17 cellular contexts compared by ENCODE assay signal in the genomic region with DNA sequence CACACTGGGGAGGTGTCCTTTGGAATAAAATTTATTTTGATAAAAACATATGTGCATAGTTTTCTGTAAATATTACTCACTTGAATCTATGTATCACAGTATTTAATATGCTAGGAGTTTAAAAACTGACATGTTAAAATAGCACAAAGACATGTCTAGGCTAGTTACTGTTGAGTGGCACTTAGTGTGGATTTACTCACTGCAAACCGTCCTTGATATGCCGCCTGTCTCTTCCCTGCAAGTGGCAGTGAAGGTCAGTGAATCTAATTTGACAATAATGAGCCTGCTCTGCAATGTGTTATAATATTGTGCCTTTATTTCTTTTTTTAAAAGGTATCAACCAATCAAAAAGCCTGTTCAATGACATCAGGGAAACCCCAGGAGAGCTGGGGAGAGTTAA.
DNase-seq lines count a peak whose midpoint lies in the region; ATAC-seq lines count a peak whose summit lies in the region.
"Had no signal": no experiment of that assay in that cellular context is flagged by ENCODE, and none has a peak within 500 bp of the region (broad histone marks: within the 10 kb centered on the region; RNA-seq: fewer than 3 reads in every experiment).

No MANE protein-coding gene starts in this region.

- DNase-seq in NCI-H1417 (lab: John Stamatoyannopoulos, UW) (peak; percentile 23 to 80 (median 64)), NCI-H1417 treated with DMSO at 0.1 percent for 48 hours (lab: John Stamatoyannopoulos, UW) (no peak), NCI-H1436 (lab: John Stamatoyannopoulos, UW) (peak; percentile 59), NCI-H748 treated with DMSO at 0.1 percent for 48 hours (lab: John Stamatoyannopoulos, UW) (peak; percentile 40), right cardiac atrium (no peak), DMS114 treated with DMSO at 0.1 percent for 48 hours (lab: John Stamatoyannopoulos, UW; ENCODE audit: unreplicated experiment) (no peak)
- DNase-seq in stimulated activated CD4-positive, alpha-beta T cell treated with anti-CD3 and anti-CD28 coated beads, Interleukin-2, amount 100 ng/mL, for 48 hours: no peak
- DNase-seq: activated CD4-positive, CD25-positive, alpha-beta regulatory T cell treated with anti-CD3 and anti-CD28 coated beads, Interleukin-2, amount 50 U/mL, for 72 hours; activated CD8-positive, alpha-beta memory T cell treated with anti-CD3 and anti-CD28 coated beads, Interleukin-2, amount 10 ng/mL, durations not matched to agents 7 days and 5 days; BE2C; dorsolateral prefrontal cortex; MM.1S; sigmoid colon; trophoblast cell had no signal

- H3K4me3 ChIP-seq in right cardiac atrium (ENCODE audit: low read length): no peak overlapping the region
- H3K4me3 ChIP-seq: breast epithelium, dorsolateral prefrontal cortex, esophagus muscularis mucosa, sigmoid colon had no signal

- 51% methylated on average over 2 of the region's 2 CpGs for WGBS in right cardiac atrium

- ATAC-seq in right cardiac atrium (peak; percentile 51 to 69), GM19397 (IDR thresholded peaks at IDR 0.05; ENCODE audit: unreplicated experiment) (no peak)
- ATAC-seq: activated CD8-positive, alpha-beta memory T cell treated with anti-CD3 and anti-CD28 coated beads, Interleukin-2, amount 10 ng/mL, durations not matched to agents 7 days and 5 days had no signal

- H3K27ac ChIP-seq in right cardiac atrium (ENCODE audit: low read length): no peak overlapping the region
- H3K27ac ChIP-seq: breast epithelium, dorsolateral prefrontal cortex, esophagus muscularis mucosa, sigmoid colon had no signal

- intact Hi-C loops in right cardiac atrium (cut with DNase I): loop anchor here in 1 of 4 donors (10.0 kb wide), 1 partner anchor 380 kb away; a partner anchor contains a TSS

- no peaks in the 10 kb centered on the region for H3K9me3 ChIP-seq in right cardiac atrium (ENCODE audit: control insufficient read depth, low read length)
- H3K9me3 ChIP-seq: BE2C, breast epithelium, esophagus muscularis mucosa, sigmoid colon had no signal

- no peaks in the 10 kb centered on the region for H3K27me3 ChIP-seq in right cardiac atrium (ENCODE audit: control insufficient read depth, insufficient read depth)
- H3K27me3 ChIP-seq: BE2C, breast epithelium, dorsolateral prefrontal cortex, esophagus muscularis mucosa, sigmoid colon had no signal

- no peaks in the 10 kb centered on the region for H3K4me1 ChIP-seq in right cardiac atrium (ENCODE audit: control insufficient read depth, insufficient read depth, low read length)
- H3K4me1 ChIP-seq: breast epithelium, esophagus muscularis mucosa, sigmoid colon had no signal

Comparison
In these comparisons a context has a peak if more than half of its experiments do, and no peak if none do; other contexts are left out.
1. DNase-seq: peak in NCI-H1417 (3 of 3), NCI-H1436 (single experiment) and NCI-H748 treated with DMSO at 0.1 percent for 48 hours (single experiment); none in NCI-H1417 treated with DMSO at 0.1 percent for 48 hours (single experiment), right cardiac atrium (0 of 3), DMS114 treated with DMSO at 0.1 percent for 48 hours (single experiment) and stimulated activated CD4-positive, alpha-beta T cell treated with anti-CD3 and anti-CD28 coated beads, Interleukin-2, amount 100 ng/mL, for 48 hours (0 of 2).